8 cellular contexts compared by ENCODE assay signal in the genomic region with DNA sequence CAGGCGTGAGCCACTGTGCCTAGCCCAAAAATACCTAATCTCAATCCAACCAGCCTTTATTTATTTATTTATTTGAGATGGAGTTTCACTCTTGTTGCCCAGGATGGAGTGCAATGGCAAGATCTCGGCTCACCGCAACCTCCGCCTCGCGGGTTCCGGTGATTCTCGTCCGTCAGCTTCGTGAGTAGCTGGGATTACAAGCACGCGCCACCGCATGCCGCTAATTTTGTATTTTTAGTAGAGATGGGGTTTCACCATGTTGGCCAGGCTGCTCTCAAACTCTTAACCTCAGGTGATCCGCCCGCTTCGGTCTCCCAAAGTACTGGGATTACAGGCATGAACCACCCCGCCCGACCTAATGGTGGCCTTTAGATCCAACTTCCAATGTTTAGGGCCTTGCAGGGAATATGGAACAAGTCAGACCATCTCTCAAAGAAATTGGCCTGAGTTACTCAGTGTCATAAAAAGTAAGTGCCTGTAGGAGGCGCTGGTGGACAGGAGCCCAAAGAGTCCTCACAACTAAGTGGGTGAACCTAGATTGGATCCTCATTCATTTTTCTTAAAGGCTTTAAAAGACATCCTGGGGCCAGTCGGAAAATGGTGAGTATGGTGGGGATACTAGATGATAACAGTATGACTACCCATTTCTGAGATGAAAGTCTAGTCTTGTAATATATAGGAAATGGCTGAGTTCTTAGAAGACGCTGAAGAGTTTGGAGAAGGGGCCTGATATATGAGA. TPM values are rescaled to one million over a fixed set of nuclear protein-coding genes. Genes with fewer than 3 reads are reported as not detected.
A peak's percentile ranks its signal among the peaks of the same experiment; 100 is the strongest.
DNase-seq lines count a peak whose midpoint lies in the region; ATAC-seq and TF ChIP-seq lines count a peak whose summit lies in the region.

No MANE protein-coding gene starts in this region.

- DNase-seq in AG08395 (ENCODE audit: low spot score) (peak; percentile 41), GM03348 (ENCODE audit: low spot score) (peak; percentile 44), NCI-H69 (lab: John Stamatoyannopoulos, UW) (peak; percentile 72), inferior parietal cortex (ENCODE audit: extremely low spot score) (peak; percentile 36), upper lobe of right lung (no peak)
- peak; percentile 29 for DNase-seq in activated T-helper 9 cell treated with anti-CD3 and anti-CD28 coated beads, Interleukin-2, amount 50 U/mL, for 16 hours (ENCODE audit: low read depth)

- TF ChIP-seq CTCF in upper lobe of right lung (IDR thresholded peaks at IDR 0.05) (peak; percentile 54), gastroesophageal sphincter (IDR thresholded peaks at IDR 0.05) (peak in 2 of 4 experiments; percentile 22 to 41)

- peaks cover 7% of the 10 kb centered on the region for H3K27me3 ChIP-seq in upper lobe of right lung
- H3K27me3 ChIP-seq in gastroesophageal sphincter: peaks cover 91% of the 10 kb centered on the region

- no peak for TF ChIP-seq EP300 in gastroesophageal sphincter (IDR thresholded peaks at IDR 0.05)

- H3K9me3 ChIP-seq in upper lobe of right lung (no peaks in the 10 kb centered on the region), gastroesophageal sphincter (no peaks in the 10 kb centered on the region)

- no peaks in the 10 kb centered on the region for H3K36me3 ChIP-seq in upper lobe of right lung
- no peaks in the 10 kb centered on the region for H3K36me3 ChIP-seq in gastroesophageal sphincter

- H3K4me1 ChIP-seq in upper lobe of right lung (peaks cover 1% of the 10 kb centered on the region), gastroesophageal sphincter (peaks cover 0 to under 1% (median 0%) of the 10 kb centered on the region in 3 donors)

- 82 to 89% methylated on average over 4 to 18 of the region's 22 CpGs for WGBS in gastroesophageal sphincter (ENCODE audit: low coverage in 1 of 2), 2 donors

- H3K27ac ChIP-seq in upper lobe of right lung (no peak overlapping the region), gastroesophageal sphincter (no peak overlapping the region)

- intact Hi-C loops in upper lobe of right lung (cut with DNase I): no loop called here

- ATAC-seq in upper lobe of right lung (peak; percentile 60), gastroesophageal sphincter (no peak), GM18511 (IDR thresholded peaks at IDR 0.05; ENCODE audit: unreplicated experiment) (no peak)

- TF ChIP-seq POLR2A in gastroesophageal sphincter (IDR thresholded peaks at IDR 0.05): no peak

- H3K4me3 ChIP-seq in upper lobe of right lung (no peak overlapping the region), gastroesophageal sphincter (no peak overlapping the region)

RNA-seq across cellular contexts. Expression of a gene that starts 4.6 kb away (rescaled TPM):
- total RNA-seq in upper lobe of right lung: not detected
- 1 to 10 TPM in 1 of 4 donors, not detected in 3; 1.7 TPM for total RNA-seq in gastroesophageal sphincter

RNA-seq across cellular contexts. Expression of a gene that starts 17.9 kb away (rescaled TPM):
- 11.7 TPM for total RNA-seq in upper lobe of right lung
- total RNA-seq in gastroesophageal sphincter: 10 to 100 TPM; 11.6 to 25.8 (median 20.4) TPM

RNA-seq across cellular contexts. Expression of a gene that starts 29.0 kb away (rescaled TPM):
- 91.5 TPM for total RNA-seq in upper lobe of right lung
- total RNA-seq in gastroesophageal sphincter: 10 to 100 TPM in 3 of 4 donors, 1 to 10 TPM in 1; 2.6 to 39.0 (median 21.6) TPM

RNA-seq across cellular contexts. Expression of a gene that starts 40.4 kb away (rescaled TPM):
- total RNA-seq in upper lobe of right lung: 9.1 TPM
- 10 to 100 TPM in 2 of 4 donors, 1 to 10 TPM in 2; 3.6 to 22.3 (median 12.2) TPM for total RNA-seq in gastroesophageal sphincter

RNA-seq across cellular contexts. Expression of a gene that starts 48.1 kb away (rescaled TPM):
- 12.8 TPM for total RNA-seq in upper lobe of right lung
- 1 to 10 TPM in 2 of 4 donors, not detected in 2; 1.6 to 2.6 TPM for total RNA-seq in gastroesophageal sphincter
